ENCODE assay signal across 12 cellular contexts in the genomic region with DNA sequence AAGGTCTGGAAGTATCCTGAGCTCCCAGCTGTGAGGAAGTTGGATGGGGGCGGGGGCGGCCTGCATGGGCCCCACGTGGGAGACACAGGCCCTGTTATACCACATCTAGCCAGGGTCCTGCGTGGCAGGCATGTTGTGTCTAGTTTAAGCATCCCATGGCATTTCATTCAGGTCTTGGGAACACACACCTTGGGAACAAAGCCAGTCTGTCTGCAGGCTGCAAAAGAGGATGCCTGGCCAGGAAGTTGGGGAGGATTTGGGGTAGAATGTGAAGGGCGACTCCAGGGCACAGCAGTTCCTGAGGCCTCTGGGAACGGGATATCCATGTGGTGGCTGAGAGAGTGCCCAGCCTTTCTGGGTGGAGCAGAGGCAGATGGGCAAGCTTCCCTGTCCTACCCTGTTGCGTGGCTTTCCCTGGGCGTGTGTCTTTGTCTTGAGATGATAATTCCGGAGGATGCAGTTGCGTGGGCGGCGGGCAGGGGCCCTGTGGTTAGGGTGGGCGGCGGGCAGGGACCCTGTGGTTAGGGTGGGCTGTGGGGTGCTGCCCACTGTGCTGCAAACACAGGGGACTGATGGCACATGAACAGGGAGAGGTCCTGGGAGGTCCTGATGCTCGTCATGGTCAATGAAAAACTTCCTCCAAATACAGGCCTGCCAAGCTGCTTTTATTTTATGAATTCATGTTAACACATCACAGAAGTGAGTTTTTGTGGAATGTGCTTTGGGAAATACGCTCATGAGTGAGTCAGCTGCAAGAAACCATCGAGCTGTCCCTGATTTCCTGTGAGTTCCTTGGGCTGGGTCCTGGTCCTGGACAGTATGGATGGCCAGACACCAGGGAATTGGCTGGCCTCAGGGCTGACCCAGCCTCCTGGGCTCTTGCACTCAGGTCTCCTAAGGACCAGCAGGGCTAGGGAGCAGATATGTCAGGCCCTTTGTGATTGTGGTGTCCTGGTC.
DNase-seq lines count a peak whose midpoint lies in the region; ATAC-seq and TF ChIP-seq lines count a peak whose summit lies in the region.
"Had no signal": no experiment of that assay in that cellular context is flagged by ENCODE, and none has a peak within 500 bp of the region (broad histone marks: within the 10 kb centered on the region; RNA-seq: fewer than 3 reads in every experiment).

No MANE protein-coding gene starts in this region.

- peak; percentile 7 for DNase-seq in activated CD4-positive, alpha-beta memory T cell treated with anti-CD3 and anti-CD28 coated beads, Interleukin-2, amount 10 ng/mL, durations not matched to agents 7 days and 5 days
- no peak for DNase-seq in activated CD4-positive, alpha-beta memory T cell treated with anti-CD3 and anti-CD28 coated beads for 36 hours
- DNase-seq in breast epithelium (ENCODE audit: low spot score in 2 of 2) (peak in 1 of 2 donors; percentile 89), islet precursor cell (peak; percentile 73), testis (peak; percentile 14), DMS79 treated with DMSO at 0.1 percent for 48 hours (lab: John Stamatoyannopoulos, UW) (no peak)
- DNase-seq: activated B cell treated with CpG ODN at 0.5 μM for 24 hours had no signal

- H3K36me3 Mint-ChIP-seq in activated CD4-positive, alpha-beta memory T cell treated with anti-CD3 and anti-CD28 coated beads, Interleukin-2, amount 10 ng/mL, durations not matched to agents 7 days and 5 days (ENCODE audit: low read depth) = no peaks in the 10 kb centered on the region
- H3K36me3 Mint-ChIP-seq in activated CD4-positive, alpha-beta memory T cell treated with anti-CD3 and anti-CD28 coated beads for 36 hours = no peaks in the 10 kb centered on the region
- H3K36me3 Mint-ChIP-seq: activated naive CD4-positive, alpha-beta T cell treated with anti-CD3 and anti-CD28 coated beads, Interleukin-2, amount 50 U/mL, for 72 hours had no signal

- TF ChIP-seq POLR2A in breast epithelium (IDR thresholded peaks at IDR 0.05) (no peak), testis (IDR thresholded peaks at IDR 0.05) (no peak)

- WGBS in testis, 2 donors = 64 to 79% methylated on average over 17 of the region's 17 CpGs

- H3K27ac Mint-ChIP-seq in activated CD4-positive, alpha-beta memory T cell treated with anti-CD3 and anti-CD28 coated beads, Interleukin-2, amount 10 ng/mL, durations not matched to agents 7 days and 5 days = no peak overlapping the region
- H3K27ac Mint-ChIP-seq in activated CD4-positive, alpha-beta memory T cell treated with anti-CD3 and anti-CD28 coated beads for 36 hours = no peak overlapping the region
- H3K27ac Mint-ChIP-seq: activated B cell treated with CpG ODN at 0.5 μM for 24 hours had no signal

- intact Hi-C loops in activated CD4-positive, alpha-beta memory T cell treated with anti-CD3 and anti-CD28 coated beads for 36 hours (cut with micrococcal nuclease) = no loop called here
- intact Hi-C loops in breast epithelium (cut with DNase I; ENCODE audit: low total_unique reads) = no loop called here
- intact Hi-C loops in testis (cut with DNase I; ENCODE audit: low total_unique reads) = no loop called here

- POLR2A ChIA-PET in activated CD4-positive, alpha-beta memory T cell treated with anti-CD3 and anti-CD28 coated beads, Interleukin-2, amount 10 ng/mL, durations not matched to agents 7 days and 5 days (lab: Charles Lee) = no interaction called here
- POLR2A ChIA-PET in activated CD4-positive, alpha-beta memory T cell treated with anti-CD3 and anti-CD28 coated beads for 36 hours (lab: Charles Lee) = no interaction called here

- CTCF ChIA-PET in activated CD4-positive, alpha-beta memory T cell treated with anti-CD3 and anti-CD28 coated beads, Interleukin-2, amount 10 ng/mL, durations not matched to agents 7 days and 5 days (lab: Charles Lee) = no interaction called here
- CTCF ChIA-PET in activated CD4-positive, alpha-beta memory T cell treated with anti-CD3 and anti-CD28 coated beads for 36 hours (lab: Charles Lee) = no interaction called here

- H3K4me1 ChIP-seq in breast epithelium = no peaks in the 10 kb centered on the region
- no peaks in the 10 kb centered on the region for H3K4me1 ChIP-seq in testis
- H3K4me1 ChIP-seq: A549, uterus had no signal

- H3K27ac ChIP-seq in breast epithelium (peak overlapping the region; percentile 54 to 69), testis (no peak overlapping the region)
- H3K27ac ChIP-seq: A549, uterus had no signal

- H3K4me3 Mint-ChIP-seq in activated CD4-positive, alpha-beta memory T cell treated with anti-CD3 and anti-CD28 coated beads, Interleukin-2, amount 10 ng/mL, durations not matched to agents 7 days and 5 days = no peak overlapping the region
- H3K4me3 Mint-ChIP-seq in activated CD4-positive, alpha-beta memory T cell treated with anti-CD3 and anti-CD28 coated beads for 36 hours = no peak overlapping the region
- H3K4me3 Mint-ChIP-seq: activated B cell treated with CpG ODN at 0.5 μM for 24 hours had no signal

- no peaks in the 10 kb centered on the region for H3K9me3 ChIP-seq in breast epithelium
- H3K9me3 ChIP-seq in testis = no peaks in the 10 kb centered on the region
- H3K9me3 ChIP-seq: A549, uterus had no signal

- ATAC-seq in GM19324 (IDR thresholded peaks at IDR 0.05; ENCODE audit: low FRiP score, unreplicated experiment) (no peak), HG02884 (IDR thresholded peaks at IDR 0.05; ENCODE audit: unreplicated experiment) (no peak)
- ATAC-seq: A549; activated naive CD4-positive, alpha-beta T cell treated with anti-CD3 and anti-CD28 coated beads, Interleukin-2, amount 50 U/mL, for 72 hours had no signal

- H3K4me1 Mint-ChIP-seq in activated CD4-positive, alpha-beta memory T cell treated with anti-CD3 and anti-CD28 coated beads, Interleukin-2, amount 10 ng/mL, durations not matched to agents 7 days and 5 days = no peaks in the 10 kb centered on the region
- H3K4me1 Mint-ChIP-seq in activated CD4-positive, alpha-beta memory T cell treated with anti-CD3 and anti-CD28 coated beads for 36 hours (ENCODE audit: low read depth) = no peaks in the 10 kb centered on the region
- H3K4me1 Mint-ChIP-seq: activated B cell treated with CpG ODN at 0.5 μM for 24 hours had no signal

- TF ChIP-seq CTCF in breast epithelium (IDR thresholded peaks at IDR 0.05) = no peak
- no peak for TF ChIP-seq CTCF in testis (IDR thresholded peaks at IDR 0.05)

- no peaks in the 10 kb centered on the region for H3K9me3 Mint-ChIP-seq in activated CD4-positive, alpha-beta memory T cell treated with anti-CD3 and anti-CD28 coated beads, Interleukin-2, amount 10 ng/mL, durations not matched to agents 7 days and 5 days
- no peaks in the 10 kb centered on the region for H3K9me3 Mint-ChIP-seq in activated CD4-positive, alpha-beta memory T cell treated with anti-CD3 and anti-CD28 coated beads for 36 hours
- H3K9me3 Mint-ChIP-seq: activated B cell treated with CpG ODN at 0.5 μM for 24 hours; activated naive CD4-positive, alpha-beta T cell treated with anti-CD3 and anti-CD28 coated beads, Interleukin-2, amount 50 U/mL, for 72 hours had no signal

- peaks cover 2% of the 10 kb centered on the region for H3K27me3 Mint-ChIP-seq in activated CD4-positive, alpha-beta memory T cell treated with anti-CD3 and anti-CD28 coated beads, Interleukin-2, amount 10 ng/mL, durations not matched to agents 7 days and 5 days
- peaks cover 3% of the 10 kb centered on the region for H3K27me3 Mint-ChIP-seq in activated CD4-positive, alpha-beta memory T cell treated with anti-CD3 and anti-CD28 coated beads for 36 hours
- H3K27me3 Mint-ChIP-seq: activated B cell treated with CpG ODN at 0.5 μM for 24 hours had no signal

- H3K4me3 ChIP-seq in breast epithelium (no peak overlapping the region), testis (no peak overlapping the region)
- H3K4me3 ChIP-seq: A549, uterus had no signal

- no peaks in the 10 kb centered on the region for H3K36me3 ChIP-seq in breast epithelium
- H3K36me3 ChIP-seq in testis (ENCODE audit: low read depth, missing control alignments) = no peaks in the 10 kb centered on the region
- H3K36me3 ChIP-seq: uterus had no signal

- no peaks in the 10 kb centered on the region for H3K27me3 ChIP-seq in breast epithelium
- no peaks in the 10 kb centered on the region for H3K27me3 ChIP-seq in testis
- H3K27me3 ChIP-seq: uterus had no signal

Comparison
In these comparisons a context has a peak if more than half of its experiments do, and no peak if none do; other contexts are left out.
1. DNase-seq: peak in activated CD4-positive, alpha-beta memory T cell treated with anti-CD3 and anti-CD28 coated beads, Interleukin-2, amount 10 ng/mL, durations not matched to agents 7 days and 5 days (single experiment), islet precursor cell (single experiment) and testis (single experiment); none in activated CD4-positive, alpha-beta memory T cell treated with anti-CD3 and anti-CD28 coated beads for 36 hours (single experiment) and DMS79 treated with DMSO at 0.1 percent for 48 hours (single experiment).
2. H3K27ac ChIP-seq: peak in breast epithelium (2 of 2); none in testis (0 of 2).